Comparison of ENCODE assay signal across 8 cellular contexts in the genomic region with DNA sequence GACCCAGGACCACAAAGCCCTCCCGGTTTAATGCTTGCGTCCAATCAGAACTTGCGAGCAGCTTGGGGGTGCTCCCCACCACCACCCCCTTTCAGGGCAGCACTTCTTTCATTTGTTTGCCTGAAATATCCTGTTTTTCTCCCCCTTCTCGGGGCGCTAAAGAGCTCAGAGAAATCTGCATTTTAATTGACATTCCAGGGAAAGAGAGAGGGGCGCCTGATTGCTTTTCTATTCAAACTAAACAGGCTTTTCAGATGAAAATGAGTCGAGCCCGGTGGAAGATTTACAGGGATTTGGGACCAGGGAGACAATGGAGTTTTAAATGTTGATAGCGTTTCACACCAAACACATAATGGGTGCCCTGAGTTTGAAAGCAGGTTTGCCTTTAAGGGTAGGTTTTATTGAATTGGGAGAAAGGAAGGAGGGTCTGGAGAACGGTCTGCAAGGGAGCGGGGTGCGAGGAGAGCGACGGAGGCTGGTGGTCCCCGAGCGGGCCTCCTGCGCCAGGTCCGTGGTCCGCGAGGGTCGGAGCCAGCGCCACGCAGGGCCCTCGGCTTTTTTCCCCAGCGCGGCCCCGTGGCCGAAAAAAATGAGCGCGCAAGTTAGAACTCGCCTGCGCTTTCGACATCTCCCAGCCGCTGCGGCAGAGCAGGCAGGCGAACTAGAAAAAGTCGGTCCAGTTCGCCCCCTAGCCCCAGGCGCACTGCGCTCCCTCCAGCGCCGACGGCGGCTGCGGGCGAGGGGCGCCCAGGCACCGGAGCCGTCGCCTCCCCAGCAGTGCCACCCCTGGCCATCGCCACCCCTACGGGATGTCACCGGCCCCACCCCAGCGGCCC. TPM values are rescaled to one million over a fixed set of nuclear protein-coding genes. Genes with fewer than 3 reads are reported as not detected.
A peak's percentile ranks its signal among the peaks of the same experiment; 100 is the strongest.
DNase-seq lines count a peak whose midpoint lies in the region; ATAC-seq, FAIRE-seq and TF ChIP-seq lines count a peak whose summit lies in the region.

No MANE protein-coding gene starts in this region.

- peak overlapping the region; percentile 49 for H3K4me3 Mint-ChIP-seq in activated CD4-positive, alpha-beta T cell treated with anti-CD3 and anti-CD28 coated beads, Interleukin-2, amount 10 ng/mL, durations not matched to agents 7 days and 5 days

- TF ChIP-seq POLR2A in testis (IDR thresholded peaks at IDR 0.05): no peak

- H3K36me3 ChIP-seq in bronchial epithelial cell (ENCODE audit: control insufficient read depth, insufficient read depth, low read length) (no peaks in the 10 kb centered on the region), left lung (no peaks in the 10 kb centered on the region), testis (ENCODE audit: low read depth, missing control alignments) (no peaks in the 10 kb centered on the region)

- H3K9me3 ChIP-seq in left lung (no peaks in the 10 kb centered on the region), testis (no peaks in the 10 kb centered on the region)

- POLR2A ChIA-PET in activated CD4-positive, alpha-beta T cell treated with anti-CD3 and anti-CD28 coated beads, Interleukin-2, amount 10 ng/mL, durations not matched to agents 7 days and 5 days (lab: Charles Lee): no interaction called here

- H3K9me3 Mint-ChIP-seq in activated CD4-positive, alpha-beta T cell treated with anti-CD3 and anti-CD28 coated beads, Interleukin-2, amount 10 ng/mL, durations not matched to agents 7 days and 5 days: no peaks in the 10 kb centered on the region

- no peak for FAIRE-seq in bronchial epithelial cell (lab: Jason Lieb, UNC)

- in situ Hi-C loops in GM13977 (cut with MboI; ENCODE audit: low pct_unique_long_range_greater_than_20kb, low sequenced_read_pairs, unreplicated experiment): no loop called here

- H3K36me3 Mint-ChIP-seq in activated CD4-positive, alpha-beta T cell treated with anti-CD3 and anti-CD28 coated beads, Interleukin-2, amount 10 ng/mL, durations not matched to agents 7 days and 5 days (ENCODE audit: low read depth): peaks cover 2% of the 10 kb centered on the region

- H3K4me3 ChIP-seq in bronchial epithelial cell (ENCODE audit: low read depth, low read length) (peak overlapping the region; percentile 81), left lung (peak overlapping the region; percentile 43 to 52), testis (peak overlapping the region; percentile 59 to 66)

- peaks cover 52% of the 10 kb centered on the region for H3K27me3 Mint-ChIP-seq in activated CD4-positive, alpha-beta T cell treated with anti-CD3 and anti-CD28 coated beads, Interleukin-2, amount 10 ng/mL, durations not matched to agents 7 days and 5 days

- DNase-seq in activated CD4-positive, alpha-beta T cell treated with anti-CD3 and anti-CD28 coated beads, Interleukin-2, amount 10 ng/mL, durations not matched to agents 7 days and 5 days: no peak
- DNase-seq in activated CD4-positive, alpha-beta T cell treated with anti-CD3 and anti-CD28 coated beads for 4 hours: no peak
- DNase-seq in bronchial epithelial cell (ENCODE audit: low read depth) (peak; percentile 58), left lung (peak in 1 of 2 donors; percentile 84), testis (peak; percentile 65), GM13977 (ENCODE audit: low spot score) (no peak)

- H3K27ac Mint-ChIP-seq in activated CD4-positive, alpha-beta T cell treated with anti-CD3 and anti-CD28 coated beads, Interleukin-2, amount 10 ng/mL, durations not matched to agents 7 days and 5 days: no peak overlapping the region

- CTCF ChIA-PET in activated CD4-positive, alpha-beta T cell treated with anti-CD3 and anti-CD28 coated beads, Interleukin-2, amount 10 ng/mL, durations not matched to agents 7 days and 5 days (lab: Charles Lee): no interaction called here

- H3K4me1 Mint-ChIP-seq in activated CD4-positive, alpha-beta T cell treated with anti-CD3 and anti-CD28 coated beads, Interleukin-2, amount 10 ng/mL, durations not matched to agents 7 days and 5 days: peaks cover 4% of the 10 kb centered on the region

- H3K4me1 ChIP-seq in left lung: peaks cover 3 to 4% of the 10 kb centered on the region in 2 donors
- peaks cover 10% of the 10 kb centered on the region for H3K4me1 ChIP-seq in testis

- WGBS in testis, 2 donors: 5 to 12% methylated on average over 25 to 54 of the region's 54 CpGs

- H3K27ac ChIP-seq in left lung: peak overlapping the region in 1 of 2 donors; percentile 76
- peak overlapping the region in 1 of 2 donors; percentile 39 for H3K27ac ChIP-seq in testis

- intact Hi-C loops in left lung (cut with DNase I) (no loop called here), testis (cut with DNase I; ENCODE audit: low total_unique reads) (loop anchor here (5.0 kb wide), 1 partner anchor 460 kb away; no protein-coding TSS in a partner anchor)

- H3K27me3 ChIP-seq in bronchial epithelial cell (ENCODE audit: control insufficient read depth, insufficient read depth, low read length) (no peaks in the 10 kb centered on the region), left lung (peaks cover 27 to 96% of the 10 kb centered on the region in 2 donors), testis (no peaks in the 10 kb centered on the region)

- ATAC-seq in left lung (peak; percentile 62), HG02840 (IDR thresholded peaks at IDR 0.05; ENCODE audit: low FRiP score, unreplicated experiment) (no peak), HG03378 (IDR thresholded peaks at IDR 0.05; ENCODE audit: unreplicated experiment) (no peak)

- peak; percentile 56 for TF ChIP-seq CTCF in bronchial epithelial cell (IDR thresholded peaks at IDR 0.05; ENCODE audit: insufficient read depth, low read length, severe bottlenecking)
- TF ChIP-seq CTCF in left lung (IDR thresholded peaks at IDR 0.05): no peak
- TF ChIP-seq CTCF in testis (IDR thresholded peaks at IDR 0.05): peak in 2 of 3 experiments; percentile 26 to 41
- no peak for TF ChIP-seq CTCF in GM13977 (IDR thresholded peaks at IDR 0.05; ENCODE audit: extremely low read depth, insufficient read depth, missing control alignments)

RNA-seq across cellular contexts. Expression of gene FGFR2, which starts 1.4 kb away (rescaled TPM):
- not detected for total RNA-seq in activated CD4-positive, alpha-beta T cell treated with anti-CD3 and anti-CD28 coated beads, Interleukin-2, amount 10 ng/mL, durations not matched to agents 7 days and 5 days
- total RNA-seq in bronchial epithelial cell: 16.8 and 18.8 TPM in 2 replicates
- 10 to 100 TPM; 48.0 to 71.3 TPM for total RNA-seq in left lung
- 10 to 100 TPM; 23.4 to 28.9 TPM for total RNA-seq in testis
- polyA plus RNA-seq in testis (ENCODE audit: insufficient read depth, low read depth, low replicate concordance): 23.2 TPM

Comparison
In these comparisons a context has a peak if more than half of its experiments do, and no peak if none do; other contexts are left out.
1. DNase-seq: peak in bronchial epithelial cell (single experiment) and testis (single experiment); none in activated CD4-positive, alpha-beta T cell treated with anti-CD3 and anti-CD28 coated beads, Interleukin-2, amount 10 ng/mL, durations not matched to agents 7 days and 5 days (single experiment), activated CD4-positive, alpha-beta T cell treated with anti-CD3 and anti-CD28 coated beads for 4 hours (0 of 2) and GM13977 (single experiment).
2. CTCF ChIP-seq: peak in bronchial epithelial cell (single experiment) and testis (2 of 3); none in left lung (0 of 2) and GM13977 (single experiment).
3. RNA of gene FGFR2, which starts 1.4 kb away (total RNA-seq): 48.0 to 71.3 TPM in left lung, 23.4 to 28.9 TPM in testis and 16.8 to 18.8 TPM in bronchial epithelial cell; not detected in activated CD4-positive, alpha-beta T cell treated with anti-CD3 and anti-CD28 coated beads, Interleukin-2, amount 10 ng/mL, durations not matched to agents 7 days and 5 days; every median in the first group is over 10 times any median in the second.
4. Peak in every context shown above with its lines, with median percentiles within 50 percentile points of each other: H3K4me3 ChIP-seq.